ENCODE assay signal across 17 cellular contexts in the genomic region with DNA sequence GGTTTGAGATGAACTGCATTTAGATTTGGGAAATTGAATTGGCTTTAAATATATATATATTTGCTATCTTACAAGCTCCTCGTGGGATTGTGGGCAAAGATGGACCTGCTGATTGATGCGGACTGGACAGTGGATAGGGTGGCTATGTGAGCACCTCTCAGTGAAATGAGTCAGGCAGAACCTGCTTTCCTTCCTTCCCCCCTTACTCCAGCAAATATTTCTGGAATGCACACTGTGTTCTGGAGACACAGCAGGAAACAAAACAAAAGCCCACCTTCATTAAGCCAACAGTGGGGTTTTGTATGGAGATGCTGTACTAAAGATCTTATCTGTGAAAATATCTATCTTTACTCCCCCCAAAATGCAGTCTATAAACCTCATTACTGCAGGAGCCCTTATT.
DNase-seq lines count a peak whose midpoint lies in the region; ATAC-seq, FAIRE-seq and TF ChIP-seq lines count a peak whose summit lies in the region.
"Had no signal": no experiment of that assay in that cellular context is flagged by ENCODE, and none has a peak within 500 bp of the region (broad histone marks: within the 10 kb centered on the region; RNA-seq: fewer than 3 reads in every experiment).

No MANE protein-coding gene starts in this region.

- no peak for DNase-seq in SK-N-SH
- peak; percentile 3 to 40 for DNase-seq in dermis microvascular lymphatic vessel endothelial cell (ENCODE audit: low read depth in 2 of 2)
- DNase-seq in lung microvascular endothelial cell (ENCODE audit: low read depth in 2 of 2), result peak; percentile 11 to 13
- no peak for DNase-seq in NCI-H1092 treated with DMSO at 0.1 percent for 48 hours (lab: John Stamatoyannopoulos, UW)
- no peak for DNase-seq in RCC 7860 (ENCODE audit: low spot score)
- no peak for DNase-seq in NCI-H446 treated with DMSO at 0.1 percent for 48 hours (lab: John Stamatoyannopoulos, UW)
- DNase-seq: 8988T, H7, IMR-90, MM.1S, NCI-H187 treated with DMSO at 0.1 percent for 48 hours, NCI-H345, NCI-H526 treated with DMSO at 0.1 percent for 48 hours had no signal

- H3F3A ChIP-seq in SK-N-SH (replicated peaks; ENCODE audit: insufficient read depth), result no peaks in the 10 kb centered on the region

- POLR2A ChIA-PET in SK-N-SH (lab: Yijun Ruan, JAX), result no interaction called here

- TF ChIP-seq RAD21 in SK-N-SH (IDR thresholded peaks at IDR 0.05; ENCODE audit: low read length), result no peak

- H3K27ac ChIP-seq in SK-N-SH (ENCODE audit: low read depth in 2 of 2, low read length in 1 of 2), result no peak overlapping the region
- H3K27ac ChIP-seq: RWPE1 had no signal

- peaks cover 6 to 11% of the 10 kb centered on the region in 2 experiments for H3K36me3 ChIP-seq in SK-N-SH (replicated peaks in 1 of 2; ENCODE audit: control insufficient read depth in 1 of 2, insufficient read depth in 2 of 2, low read length in 1 of 2)

- H3K27me3 ChIP-seq in SK-N-SH (ENCODE audit: insufficient read depth), result no peaks in the 10 kb centered on the region

- H3K9me3 ChIP-seq in SK-N-SH, result no peaks in the 10 kb centered on the region

- H3K9ac ChIP-seq in SK-N-SH, result no peak overlapping the region

- ATAC-seq in SK-N-SH treated with all-trans-retinoic acid at 6 μM for 48 hours (peak; percentile 61), HG03354 (IDR thresholded peaks at IDR 0.05; ENCODE audit: poor library complexity, severe bottlenecking, unreplicated experiment) (no peak)

- H3K4me2 ChIP-seq in SK-N-SH, result no peak overlapping the region

- WGBS in SK-N-SH (ENCODE audit: low lambda C conversion rate), result 95% methylated on average over 2 of the region's 2 CpGs

- no peak overlapping the region for H2AFZ ChIP-seq in SK-N-SH (ENCODE audit: low read depth)

- H4K20me1 ChIP-seq in SK-N-SH (ENCODE audit: insufficient read depth), result peaks cover 10% of the 10 kb centered on the region; the same call in 1 of the 2 replicates

- FAIRE-seq in RCC 7860 (lab: Jason Lieb, UNC), result no peak
- FAIRE-seq: GM12891 had no signal

- no peaks in the 10 kb centered on the region for H3K9me2 ChIP-seq in SK-N-SH

- H3K4me3 ChIP-seq in SK-N-SH (ENCODE audit: low read depth in 2 of 2, low read length in 1 of 2), result no peak overlapping the region

- CTCF ChIA-PET in SK-N-SH (lab: Yijun Ruan, JAX), result interaction anchor here (1.2 to 2.6 kb wide), 4 partner anchors 20 to 255 kb away, joined by 3 to 7 read pairs (median 4); no protein-coding TSS in a partner anchor

- TF ChIP-seq CTCF in SK-N-SH (IDR thresholded peaks at IDR 0.05), result no peak

- peaks cover 26% of the 10 kb centered on the region; the same call in 1 of the 2 replicates for H3K79me2 ChIP-seq in SK-N-SH (ENCODE audit: insufficient read depth)

- TF ChIP-seq EP300 in SK-N-SH (IDR thresholded peaks at IDR 0.05; ENCODE audit: borderline replicate concordance in 1 of 2, low read depth in 1 of 2, low read length in 1 of 2), result no peak

- H3K4me1 ChIP-seq in SK-N-SH (ENCODE audit: control insufficient read depth in 1 of 2, insufficient read depth in 2 of 2, low read depth in 1 of 2, low read length in 1 of 2), result peaks cover 17 to 26% of the 10 kb centered on the region in 2 experiments; a peak in 3 of 4 replicates

TF ChIP-seq in SK-N-SH treated with all-trans-retinoic acid at 6 μM for 48 hours, 23 proteins besides CTCF, POLR2A, EP300 and RAD21 (continues in another document):
- TF ChIP-seq ZC3H10 (CRISPR knock-in tag; IDR thresholded peaks at IDR 0.05) (no peak), RARB (CRISPR knock-in tag; IDR thresholded peaks at IDR 0.05) (no peak), TOX (CRISPR knock-in tag; IDR thresholded peaks at IDR 0.05; ENCODE audit: borderline replicate concordance) (no peak), OSR1 (CRISPR knock-in tag; IDR thresholded peaks at IDR 0.05) (no peak), ARNTL (CRISPR knock-in tag; IDR thresholded peaks at IDR 0.05; ENCODE audit: borderline replicate concordance, low read depth) (no peak)
- TF ChIP-seq, protein P1, sequence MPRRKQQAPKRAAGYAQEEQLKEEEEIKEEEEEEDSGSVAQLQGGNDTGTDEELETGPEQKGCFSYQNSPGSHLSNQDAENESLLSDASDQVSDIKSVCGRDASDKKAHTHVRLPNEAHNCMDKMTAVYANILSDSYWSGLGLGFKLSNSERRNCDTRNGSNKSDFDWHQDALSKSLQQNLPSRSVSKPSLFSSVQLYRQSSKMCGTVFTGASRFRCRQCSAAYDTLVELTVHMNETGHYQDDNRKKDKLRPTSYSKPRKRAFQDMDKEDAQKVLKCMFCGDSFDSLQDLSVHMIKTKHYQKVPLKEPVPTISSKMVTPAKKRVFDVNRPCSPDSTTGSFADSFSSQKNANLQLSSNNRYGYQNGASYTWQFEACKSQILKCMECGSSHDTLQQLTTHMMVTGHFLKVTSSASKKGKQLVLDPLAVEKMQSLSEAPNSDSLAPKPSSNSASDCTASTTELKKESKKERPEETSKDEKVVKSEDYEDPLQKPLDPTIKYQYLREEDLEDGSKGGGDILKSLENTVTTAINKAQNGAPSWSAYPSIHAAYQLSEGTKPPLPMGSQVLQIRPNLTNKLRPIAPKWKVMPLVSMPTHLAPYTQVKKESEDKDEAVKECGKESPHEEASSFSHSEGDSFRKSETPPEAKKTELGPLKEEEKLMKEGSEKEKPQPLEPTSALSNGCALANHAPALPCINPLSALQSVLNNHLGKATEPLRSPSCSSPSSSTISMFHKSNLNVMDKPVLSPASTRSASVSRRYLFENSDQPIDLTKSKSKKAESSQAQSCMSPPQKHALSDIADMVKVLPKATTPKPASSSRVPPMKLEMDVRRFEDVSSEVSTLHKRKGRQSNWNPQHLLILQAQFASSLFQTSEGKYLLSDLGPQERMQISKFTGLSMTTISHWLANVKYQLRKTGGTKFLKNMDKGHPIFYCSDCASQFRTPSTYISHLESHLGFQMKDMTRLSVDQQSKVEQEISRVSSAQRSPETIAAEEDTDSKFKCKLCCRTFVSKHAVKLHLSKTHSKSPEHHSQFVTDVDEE (CRISPR knock-in tag; IDR thresholded peaks at IDR 0.05), result no peak
- TF ChIP-seq, protein P2, sequence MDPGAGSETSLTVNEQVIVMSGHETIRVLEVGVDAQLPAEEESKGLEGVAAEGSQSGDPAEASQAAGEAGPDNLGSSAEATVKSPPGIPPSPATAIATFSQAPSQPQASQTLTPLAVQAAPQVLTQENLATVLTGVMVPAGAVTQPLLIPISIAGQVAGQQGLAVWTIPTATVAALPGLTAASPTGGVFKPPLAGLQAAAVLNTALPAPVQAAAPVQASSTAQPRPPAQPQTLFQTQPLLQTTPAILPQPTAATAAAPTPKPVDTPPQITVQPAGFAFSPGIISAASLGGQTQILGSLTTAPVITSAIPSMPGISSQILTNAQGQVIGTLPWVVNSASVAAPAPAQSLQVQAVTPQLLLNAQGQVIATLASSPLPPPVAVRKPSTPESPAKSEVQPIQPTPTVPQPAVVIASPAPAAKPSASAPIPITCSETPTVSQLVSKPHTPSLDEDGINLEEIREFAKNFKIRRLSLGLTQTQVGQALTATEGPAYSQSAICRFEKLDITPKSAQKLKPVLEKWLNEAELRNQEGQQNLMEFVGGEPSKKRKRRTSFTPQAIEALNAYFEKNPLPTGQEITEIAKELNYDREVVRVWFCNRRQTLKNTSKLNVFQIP (CRISPR knock-in tag; IDR thresholded peaks at IDR 0.05; ENCODE audit: borderline replicate concordance, low read depth), result no peak

TF ChIP-seq in SK-N-SH, 30 proteins besides CTCF, POLR2A, EP300 and RAD21:
- TF ChIP-seq RFX5 (IDR thresholded peaks at IDR 0.05; ENCODE audit: low read length) (no peak), FOXM1 (IDR thresholded peaks at IDR 0.05; ENCODE audit: low read depth) (no peak), JUND (IDR thresholded peaks at IDR 0.05) (no peak), NFIC (IDR thresholded peaks at IDR 0.05; ENCODE audit: borderline replicate concordance) (no peak), RXRA (IDR thresholded peaks at IDR 0.05; ENCODE audit: borderline replicate concordance, low read depth) (no peak), TCF12 (IDR thresholded peaks at IDR 0.05) (no peak), TEAD4 (IDR thresholded peaks at IDR 0.05; ENCODE audit: borderline replicate concordance, insufficient read depth) (no peak), FOXJ3 (CRISPR knock-in tag; IDR thresholded peaks at IDR 0.05) (no peak), RCOR1 (IDR thresholded peaks at IDR 0.05; ENCODE audit: low read length) (no peak), GABPA (IDR thresholded peaks at IDR 0.05; ENCODE audit: low read depth) (no peak), SIN3A (IDR thresholded peaks at IDR 0.05; ENCODE audit: borderline replicate concordance, low read depth, low read length) (no peak)
- TF ChIP-seq, protein P3, sequence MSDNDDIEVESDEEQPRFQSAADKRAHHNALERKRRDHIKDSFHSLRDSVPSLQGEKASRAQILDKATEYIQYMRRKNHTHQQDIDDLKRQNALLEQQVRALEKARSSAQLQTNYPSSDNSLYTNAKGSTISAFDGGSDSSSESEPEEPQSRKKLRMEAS (IDR thresholded peaks at IDR 0.05; ENCODE audit: low read depth), result no peak

Comparison
In these comparisons a context has a peak if more than half of its experiments do, and no peak if none do; other contexts are left out.
1. DNase-seq: peak in dermis microvascular lymphatic vessel endothelial cell (2 of 2) and lung microvascular endothelial cell (2 of 2); none in SK-N-SH (single experiment), NCI-H1092 treated with DMSO at 0.1 percent for 48 hours (single experiment), RCC 7860 (single experiment) and NCI-H446 treated with DMSO at 0.1 percent for 48 hours (single experiment).